8 cellular contexts compared by ENCODE assay signal in genomic region chr2:110204408-110205385, GRCh38. TPM values are rescaled to one million over a fixed set of nuclear protein-coding genes. Genes with fewer than 3 reads are reported as not detected.
A peak's percentile ranks its signal among the peaks of the same experiment; 100 is the strongest.
DNase-seq lines count a peak whose midpoint lies in the region; ATAC-seq, FAIRE-seq and TF ChIP-seq lines count a peak whose summit lies in the region.

Gene NPHP1, minus strand, starts transcription at chr2:110205013. Its CDS starts 45 bp downstream, at chr2:110204968.

- intact Hi-C loops in natural killer cell (cut with micrococcal nuclease) = loop anchor here (1.0 kb wide), 1 partner anchor 8 kb away; the partner anchor contains the start of gene MTLN

- peaks cover 20 to 24% of the 10 kb centered on the region in 2 donors for H3K4me1 Mint-ChIP-seq in natural killer cell
- peaks cover 16 to 18% of the 10 kb centered on the region in 2 donors for H3K4me1 Mint-ChIP-seq in stimulated activated naive B cell treated with anti-CD40 and anti-IgM and Interleukin-4, amounts not matched to agents 10 μg/mL and 1 μg/mL and 100 μg/mL, for 72 hours

- no peaks in the 10 kb centered on the region for H3K36me3 Mint-ChIP-seq in natural killer cell
- peaks cover 14 to 22% of the 10 kb centered on the region in 2 donors for H3K36me3 Mint-ChIP-seq in stimulated activated naive B cell treated with anti-CD40 and anti-IgM and Interleukin-4, amounts not matched to agents 10 μg/mL and 1 μg/mL and 100 μg/mL, for 72 hours

- no peaks in the 10 kb centered on the region for H3K9me3 ChIP-seq in fibroblast of lung (ENCODE audit: control insufficient read depth, insufficient read depth, low read depth, low read length)

- no peaks in the 10 kb centered on the region for H3K36me3 ChIP-seq in fibroblast of lung (ENCODE audit: control insufficient read depth, insufficient read depth, low read length)

- peak within 1 kb of the TSS; percentile 88 to 93 (median 91) for H3K4me3 ChIP-seq in fibroblast of lung (replicated peaks in 1 of 4; ENCODE audit: control extremely low read depth in 1 of 4, insufficient read depth in 1 of 4, low read depth in 3 of 4, low read length in 4 of 4)

- ATAC-seq in GM21786 (IDR thresholded peaks at IDR 0.05; ENCODE audit: unreplicated experiment) (peak; percentile 99), natural killer cell (peak; percentile 91 to 97 (median 94))
- ATAC-seq in stimulated activated naive B cell treated with anti-CD40 and anti-IgM and Interleukin-4, amounts not matched to agents 10 μg/mL and 1 μg/mL and 100 μg/mL, for 72 hours (replicated peaks) = peak; percentile 98

- peak; percentile 85 for DNase-seq in Daoy (ENCODE audit: low read depth)
- peak; percentile 76 for DNase-seq in KBM-7
- peak; percentile 76 for DNase-seq in RCC 7860 (ENCODE audit: low spot score)
- DNase-seq in activated T-helper 1 cell treated with anti-CD3 and anti-CD28 coated beads, Interleukin-2, amount 50 U/mL, for 16 hours (ENCODE audit: low read depth in 1 of 2, low spot score in 1 of 2) = peak; percentile 70 to 73
- peak; percentile 78 to 80 for DNase-seq in fibroblast of lung (ENCODE audit: low read depth in 2 of 2)
- DNase-seq in natural killer cell = peak; percentile 85
- peak; percentile 79 for DNase-seq in stimulated activated naive B cell treated with anti-CD40 and anti-IgM and Interleukin-4, amounts not matched to agents 10 μg/mL and 1 μg/mL and 100 μg/mL, for 72 hours

- TF ChIP-seq CTCF in fibroblast of lung (conservative IDR thresholded peaks at IDR 0.05 in 1 of 2, IDR thresholded peaks at IDR 0.05 in 1 of 2; ENCODE audit: low read depth in 1 of 2, low read length in 2 of 2) (no peak), natural killer cell (IDR thresholded peaks at IDR 0.05) (no peak)

- H3K4me1 ChIP-seq in fibroblast of lung (ENCODE audit: control insufficient read depth, extremely low read depth, insufficient read depth, low read length) = no peaks in the 10 kb centered on the region

- no peaks in the 10 kb centered on the region for H3K79me2 ChIP-seq in fibroblast of lung (ENCODE audit: control insufficient read depth, insufficient read depth, low read length)

- H3K27me3 ChIP-seq in fibroblast of lung (ENCODE audit: control insufficient read depth, insufficient read depth, low read length) = no peaks in the 10 kb centered on the region

- H3K9ac ChIP-seq in fibroblast of lung (ENCODE audit: insufficient read depth, low read length) = peak within 1 kb of the TSS; percentile 89

- in situ Hi-C loops in KBM-7 (cut with MboI; ENCODE audit: low pct_unique_long_range_greater_than_20kb, low sequenced_read_pairs) = no loop called here

- H4K20me1 ChIP-seq in fibroblast of lung (ENCODE audit: control insufficient read depth, extremely low read depth, insufficient read depth, low read length) = no peaks in the 10 kb centered on the region

- peak within 1 kb of the TSS; percentile 88 for H3K4me3 Mint-ChIP-seq in natural killer cell
- H3K4me3 Mint-ChIP-seq in stimulated activated naive B cell treated with anti-CD40 and anti-IgM and Interleukin-4, amounts not matched to agents 10 μg/mL and 1 μg/mL and 100 μg/mL, for 72 hours = peak within 1 kb of the TSS; percentile 84 to 92

- no peaks in the 10 kb centered on the region for H3K27me3 Mint-ChIP-seq in natural killer cell (ENCODE audit: low read depth in 2 of 2)
- H3K27me3 Mint-ChIP-seq in stimulated activated naive B cell treated with anti-CD40 and anti-IgM and Interleukin-4, amounts not matched to agents 10 μg/mL and 1 μg/mL and 100 μg/mL, for 72 hours = no peaks in the 10 kb centered on the region

- H3K27ac ChIP-seq in fibroblast of lung (ENCODE audit: insufficient read depth, low read length) = peak within 1 kb of the TSS; percentile 91

- peak within 1 kb of the TSS; percentile 95 for H3K4me2 ChIP-seq in fibroblast of lung (ENCODE audit: extremely low read depth, insufficient read depth, low read length)

- peak within 1 kb of the TSS; percentile 71 to 89 for H3K27ac Mint-ChIP-seq in natural killer cell
- peak within 1 kb of the TSS; percentile 97 for H3K27ac Mint-ChIP-seq in stimulated activated naive B cell treated with anti-CD40 and anti-IgM and Interleukin-4, amounts not matched to agents 10 μg/mL and 1 μg/mL and 100 μg/mL, for 72 hours

- no peaks in the 10 kb centered on the region for H3K9me3 Mint-ChIP-seq in natural killer cell
- H3K9me3 Mint-ChIP-seq in stimulated activated naive B cell treated with anti-CD40 and anti-IgM and Interleukin-4, amounts not matched to agents 10 μg/mL and 1 μg/mL and 100 μg/mL, for 72 hours = no peaks in the 10 kb centered on the region

- no peak for FAIRE-seq in RCC 7860 (lab: Jason Lieb, UNC)

- H2AFZ ChIP-seq in fibroblast of lung (ENCODE audit: low read length) = peak within 1 kb of the TSS; percentile 100

RNA-seq across cellular contexts. Expression of gene NPHP1, which starts in this region (rescaled TPM):
- 4.8 and 7.5 TPM in 2 replicates for total RNA-seq in Daoy (2014; rRNA removed; shearing (Covaris generic))
- total RNA-seq in fibroblast of lung (5.0 and 5.6 TPM in 2 replicates), natural killer cell (under 1 TPM; 0.11 to 0.30 (median 0.24) TPM)
- polyA plus RNA-seq in fibroblast of lung = 3.7 and 5.1 TPM in 2 replicates
- 4.1 and 5.6 TPM in 2 replicates for polyA plus RNA-seq in fibroblast of lung (2012)
- not detected in 2 replicates for polyA minus RNA-seq in fibroblast of lung (ENCODE audit: low replicate concordance)

Comparison
In these comparisons a context has a peak if more than half of its experiments do, and no peak if none do; other contexts are left out.
1. Peak in every context shown above with its lines: DNase-seq, ATAC-seq, H3K4me3 ChIP-seq and H3K27ac ChIP-seq.
2. Peak in DNase-seq and ATAC-seq in natural killer cell; RNA of the gene not detected or under 1 TPM.